9 cellular contexts compared by ENCODE assay signal in the genomic region with DNA sequence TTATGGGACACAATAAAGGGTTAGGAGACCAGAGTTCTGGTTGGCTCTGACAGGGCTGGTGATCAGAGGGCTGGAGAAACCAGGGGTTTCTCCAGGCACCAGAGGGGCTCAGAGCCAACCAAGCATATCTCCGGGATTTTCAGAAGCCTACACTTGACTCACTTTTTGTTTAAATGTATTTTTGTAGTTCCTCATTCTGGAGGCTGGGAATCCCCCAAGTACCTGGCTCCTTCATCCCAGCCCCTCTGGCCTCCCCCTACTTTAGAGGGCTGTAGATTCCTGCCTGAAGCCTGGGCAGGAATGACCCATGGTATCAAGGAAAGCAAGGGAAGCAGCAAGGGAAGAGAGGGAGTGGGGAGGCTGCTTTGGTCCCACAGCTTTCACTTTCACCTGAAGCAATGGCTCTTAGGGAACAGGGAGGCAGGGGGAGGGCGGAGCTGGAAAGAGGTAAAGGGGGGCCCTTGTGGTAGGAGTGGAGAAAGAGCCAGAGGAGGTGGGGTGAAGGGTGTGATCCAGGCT. TPM values are rescaled to one million over a fixed set of nuclear protein-coding genes. Genes with fewer than 3 reads are reported as not detected.
DNase-seq lines count a peak whose midpoint lies in the region; ATAC-seq, FAIRE-seq and TF ChIP-seq lines count a peak whose summit lies in the region.
"Had no signal": no experiment of that assay in that cellular context is flagged by ENCODE, and none has a peak within 500 bp of the region (broad histone marks: within the 10 kb centered on the region; RNA-seq: fewer than 3 reads in every experiment).

No MANE protein-coding gene starts in this region.

- intact Hi-C loops in ovary (cut with DNase I): no loop called here

- H3K4me3 Mint-ChIP-seq in activated T-helper 17 cell treated with anti-CD3 and anti-CD28 coated beads, Interleukin-2, amount 50 U/mL, for 72 hours: peak overlapping the region; percentile 80

- peak; percentile 20; the same call in 1 of the 2 replicates for TF ChIP-seq POLR2A in GM12891 (IDR thresholded peaks at IDR 0.05; ENCODE audit: low read depth, low read length)
- no peak for TF ChIP-seq POLR2A in ovary (IDR thresholded peaks at IDR 0.05)

- no peaks in the 10 kb centered on the region for H3K36me3 Mint-ChIP-seq in activated T-helper 17 cell treated with anti-CD3 and anti-CD28 coated beads, Interleukin-2, amount 50 U/mL, for 72 hours (ENCODE audit: low read depth)

- H3K4me1 ChIP-seq in ovary (ENCODE audit: insufficient read depth) (peaks cover 3% of the 10 kb centered on the region), HAP-1 (no peaks in the 10 kb centered on the region)

- H3K4me1 Mint-ChIP-seq in activated T-helper 17 cell treated with anti-CD3 and anti-CD28 coated beads, Interleukin-2, amount 50 U/mL, for 72 hours: no peaks in the 10 kb centered on the region

- TF ChIP-seq EP300 in ovary (IDR thresholded peaks at IDR 0.05): no peak

- no peak overlapping the region for H3K27ac Mint-ChIP-seq in activated T-helper 17 cell treated with anti-CD3 and anti-CD28 coated beads, Interleukin-2, amount 50 U/mL, for 72 hours
- H3K27ac Mint-ChIP-seq: nephron progenitor cell had no signal

- H3K4me3 ChIP-seq in ovary (peak overlapping the region; percentile 60), HAP-1 (no peak overlapping the region)

- no peaks in the 10 kb centered on the region for H3K27me3 ChIP-seq in ovary
- peaks cover 3% of the 10 kb centered on the region; the same call in 1 of the 2 replicates for H3K27me3 ChIP-seq in HAP-1 (ENCODE audit: low read depth)

- FAIRE-seq in GM12891 (lab: Jason Lieb, UNC): no peak

- H3K9me3 ChIP-seq in ovary (no peaks in the 10 kb centered on the region), HAP-1 (no peaks in the 10 kb centered on the region)

- in situ Hi-C loops in HAP-1 (cut with MboI; ENCODE audit: low sequenced_read_pairs): no loop called here

- WGBS in ovary, 3 donors: 27 to 61% (median 52%) methylated on average over 2 of the region's 2 CpGs

- H3K9me3 Mint-ChIP-seq in activated T-helper 17 cell treated with anti-CD3 and anti-CD28 coated beads, Interleukin-2, amount 50 U/mL, for 72 hours: no peaks in the 10 kb centered on the region
- H3K9me3 Mint-ChIP-seq: nephron progenitor cell had no signal

- no peaks in the 10 kb centered on the region for H3K36me3 ChIP-seq in ovary
- H3K36me3 ChIP-seq in HAP-1 (replicated peaks): no peaks in the 10 kb centered on the region

- ATAC-seq in GM21737 (IDR thresholded peaks at IDR 0.05; ENCODE audit: unreplicated experiment) (peak; percentile 31), HG03095 (IDR thresholded peaks at IDR 0.05; ENCODE audit: unreplicated experiment) (no peak)
- ATAC-seq in activated T-helper 17 cell treated with anti-CD3 and anti-CD28 coated beads, Interleukin-2, amount 50 U/mL, for 72 hours (replicated peaks): no peak

- H3K27me3 Mint-ChIP-seq in activated T-helper 17 cell treated with anti-CD3 and anti-CD28 coated beads, Interleukin-2, amount 50 U/mL, for 72 hours: peaks cover 9% of the 10 kb centered on the region

- DNase-seq in GM12891 (ENCODE audit: insufficient read length, low spot score): no peak
- DNase-seq in ovary: no peak
- DNase-seq in HAP-1 (ENCODE audit: low spot score in 2 of 2): no peak
- no peak for DNase-seq in putamen (ENCODE audit: low spot score)
- no peak for DNase-seq in NCI-H774 (lab: John Stamatoyannopoulos, UW)

- TF ChIP-seq CTCF in ovary (IDR thresholded peaks at IDR 0.05): no peak

- H3K27ac ChIP-seq in ovary: peak overlapping the region; percentile 89 to 93

TF ChIP-seq in GM12891, 5 proteins besides CTCF, POLR2A, EP300 and RAD21:
- peak; percentile 78 for TF ChIP-seq SPI1 (IDR thresholded peaks at IDR 0.05; ENCODE audit: low read depth, low read length)
- peak; percentile 56; the same call in 1 of the 2 replicates for TF ChIP-seq POU2F2 (IDR thresholded peaks at IDR 0.05; ENCODE audit: low read depth, low read length)
- TF ChIP-seq TAF1 (IDR thresholded peaks at IDR 0.05; ENCODE audit: low read depth, low read length): 0 out of 2 replicates have a peak, but pooled peaks have one; percentile 18
- TF ChIP-seq PAX5 (IDR thresholded peaks at IDR 0.05; ENCODE audit: insufficient read depth, low read length, severe bottlenecking): peak; percentile 86
- peak; percentile 16; the same call in 1 of the 2 replicates for TF ChIP-seq POLR2AphosphoS5 (IDR thresholded peaks at IDR 0.05; ENCODE audit: low read depth, low read length)

RNA-seq across cellular contexts. Expression of a gene that starts 1.0 kb away (rescaled TPM):
- polyA plus RNA-seq in GM12891 (2012; ENCODE audit: low read depth, missing spikeins): 130 TPM
- total RNA-seq in activated T-helper 17 cell treated with anti-CD3 and anti-CD28 coated beads, Interleukin-2, amount 50 U/mL, for 72 hours: 1 to 10 TPM; 1.5 to 7.8 TPM
- 10 to 100 TPM; 14.4 to 28.0 (median 21.3) TPM for total RNA-seq in ovary
- polyA plus RNA-seq in ovary: 10 to 100 TPM; 21.6 to 35.7 TPM

RNA-seq across cellular contexts. Expression of a gene that starts 29.3 kb away (rescaled TPM):
- polyA plus RNA-seq in GM12891 (2012; ENCODE audit: low read depth, missing spikeins): 13.5 TPM
- 10 to 100 TPM; 16.4 to 31.6 TPM for total RNA-seq in activated T-helper 17 cell treated with anti-CD3 and anti-CD28 coated beads, Interleukin-2, amount 50 U/mL, for 72 hours
- total RNA-seq in ovary: 10 to 100 TPM; 27.6 to 51.1 (median 37.4) TPM
- polyA plus RNA-seq in ovary: 10 to 100 TPM; 27.9 to 35.6 TPM
